In the genomic region with DNA sequence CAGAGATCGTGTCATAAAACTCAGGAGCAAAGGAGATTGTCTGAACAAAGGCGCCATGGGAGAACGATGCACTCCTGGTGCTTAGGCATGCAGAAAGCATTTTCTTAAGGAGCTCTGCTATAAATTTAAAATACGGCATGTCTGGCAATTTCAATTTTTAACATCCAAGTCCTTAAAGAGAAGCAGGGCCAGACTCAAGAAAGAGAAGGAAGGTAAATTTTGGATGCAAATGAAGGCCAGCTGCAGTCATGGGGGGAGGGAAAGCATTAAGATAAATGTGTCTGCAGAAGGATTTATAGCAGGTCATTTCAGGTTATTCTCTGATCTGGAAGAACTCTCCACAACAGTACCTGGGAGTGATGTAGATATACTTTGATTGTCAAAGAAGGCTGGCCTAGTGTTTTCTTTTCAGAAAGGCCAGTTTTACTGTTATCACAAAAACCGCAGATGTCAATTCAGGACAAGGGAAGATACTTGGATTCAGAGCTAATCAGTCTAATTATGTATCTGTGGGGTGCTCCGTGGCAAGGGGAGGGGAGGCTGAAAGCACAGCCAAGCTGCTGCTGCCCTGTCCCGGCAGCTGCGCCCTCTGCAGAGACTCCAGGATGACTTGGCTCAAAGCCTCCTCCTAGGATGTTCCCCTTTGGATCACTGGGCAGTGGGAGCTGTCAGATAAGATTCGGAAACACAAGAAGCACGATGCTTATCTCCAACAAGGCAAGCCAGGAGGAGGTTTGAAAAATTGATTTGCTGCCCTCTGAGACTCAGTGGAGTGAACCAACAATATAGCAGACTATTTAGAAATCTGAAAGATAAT, we compare ENCODE assay signal across 11 cellular contexts.
"Had no signal": no experiment of that assay in that cellular context is flagged by ENCODE, and none has a peak within 500 bp of the region (broad histone marks: within the 10 kb centered on the region; RNA-seq: fewer than 3 reads in every experiment).

No MANE protein-coding gene starts in this region.

- H3K27ac Mint-ChIP-seq: activated CD4-positive, alpha-beta memory T cell treated with anti-CD3 and anti-CD28 coated beads for 36 hours; activated naive CD8-positive, alpha-beta T cell; endodermal cell had no signal

- H3K36me3 Mint-ChIP-seq: activated CD4-positive, alpha-beta memory T cell treated with anti-CD3 and anti-CD28 coated beads for 36 hours; activated naive CD8-positive, alpha-beta T cell had no signal

- H3K27me3 Mint-ChIP-seq: activated CD4-positive, alpha-beta memory T cell treated with anti-CD3 and anti-CD28 coated beads for 36 hours; activated naive CD8-positive, alpha-beta T cell had no signal

- H3K4me3 ChIP-seq: lung, mucosa of descending colon, pancreas, transverse colon had no signal

- H3K27ac ChIP-seq: pancreas, transverse colon had no signal

- DNase-seq: activated CD4-positive, alpha-beta memory T cell treated with anti-CD3 and anti-CD28 coated beads for 36 hours; activated CD4-positive, alpha-beta T cell treated with anti-CD3 and anti-CD28 coated beads for 1 hour; activated gamma-delta T cell; activated T-cell treated with anti-CD3 and anti-CD28 coated beads, Interleukin-2, amount 50 U/mL, for 48 hours; endodermal cell; mucosa of descending colon; pancreas; small intestine; transverse colon had no signal

- H3K4me1 Mint-ChIP-seq: endodermal cell had no signal

- H3K27me3 ChIP-seq: pancreas, transverse colon had no signal

- H3K36me3 ChIP-seq: pancreas, transverse colon had no signal

- ATAC-seq: mucosa of descending colon, pancreas had no signal

- H3K4me3 Mint-ChIP-seq: activated CD4-positive, alpha-beta memory T cell treated with anti-CD3 and anti-CD28 coated beads for 36 hours; activated naive CD8-positive, alpha-beta T cell; endodermal cell had no signal

- H3K4me1 ChIP-seq: pancreas, transverse colon had no signal
